In genomic region chr12:110669193-110669502, GRCh38 we compare ENCODE assay signal across 10 cellular contexts. TPM values are rescaled to one million over a fixed set of nuclear protein-coding genes. Genes with fewer than 3 reads are reported as not detected.
A peak's percentile ranks its signal among the peaks of the same experiment; 100 is the strongest.
DNase-seq lines count a peak whose midpoint lies in the region; ATAC-seq and TF ChIP-seq lines count a peak whose summit lies in the region.
"Had no signal": no experiment of that assay in that cellular context is flagged by ENCODE, and none has a peak within 500 bp of the region (broad histone marks: within the 10 kb centered on the region; RNA-seq: fewer than 3 reads in every experiment).

No MANE protein-coding gene starts in this region.

- H3K9ac ChIP-seq in OCI-LY1 (ENCODE audit: low read length), result peak overlapping the region; percentile 36; the same call in 1 of the 2 replicates

- no peaks in the 10 kb centered on the region for H3K79me2 ChIP-seq in OCI-LY1 (ENCODE audit: insufficient read depth, low read length)

- H3K4me2 ChIP-seq in OCI-LY1 (ENCODE audit: low read length), result peak overlapping the region; percentile 33

- H3K9me3 ChIP-seq in OCI-LY1 (ENCODE audit: low read length), result no peaks in the 10 kb centered on the region

- H2AFZ ChIP-seq in OCI-LY1 (ENCODE audit: low read length), result no peak overlapping the region

- POLR2A ChIA-PET in activated CD4-positive, alpha-beta T cell treated with anti-CD3 and anti-CD28 coated beads, Interleukin-2, amount 10 ng/mL, durations not matched to agents 7 days and 5 days (lab: Charles Lee), result no interaction called here

- peak; percentile 33 for ATAC-seq in GM21737 (IDR thresholded peaks at IDR 0.05; ENCODE audit: unreplicated experiment)

- peaks cover 16% of the 10 kb centered on the region for H3K9me3 Mint-ChIP-seq in activated CD4-positive, alpha-beta T cell treated with anti-CD3 and anti-CD28 coated beads, Interleukin-2, amount 10 ng/mL, durations not matched to agents 7 days and 5 days
- H3K9me3 Mint-ChIP-seq in neural crest cell (peaks cover 8% of the 10 kb centered on the region), mesothelial cell of epicardium (peaks cover 16% of the 10 kb centered on the region)

- no peaks in the 10 kb centered on the region for H3K9me2 ChIP-seq in OCI-LY1 (ENCODE audit: low read depth, low read length)

- H3K4me3 Mint-ChIP-seq in activated CD4-positive, alpha-beta T cell treated with anti-CD3 and anti-CD28 coated beads, Interleukin-2, amount 10 ng/mL, durations not matched to agents 7 days and 5 days, result no peak overlapping the region
- H3K4me3 Mint-ChIP-seq in neural crest cell (no peak overlapping the region), mesothelial cell of epicardium (no peak overlapping the region)

- peaks cover 20% of the 10 kb centered on the region for H3K36me3 ChIP-seq in OCI-LY1 (ENCODE audit: insufficient read depth, low read length)

- H3F3A ChIP-seq in OCI-LY1 (ENCODE audit: insufficient read depth, low read length), result no peaks in the 10 kb centered on the region

- H4K20me1 ChIP-seq in OCI-LY1 (ENCODE audit: insufficient read depth, low read length), result no peaks in the 10 kb centered on the region

- peaks cover 38% of the 10 kb centered on the region for H3K4me1 Mint-ChIP-seq in activated CD4-positive, alpha-beta T cell treated with anti-CD3 and anti-CD28 coated beads, Interleukin-2, amount 10 ng/mL, durations not matched to agents 7 days and 5 days
- H3K4me1 Mint-ChIP-seq in neural crest cell (no peaks in the 10 kb centered on the region), mesothelial cell of epicardium (no peaks in the 10 kb centered on the region)

- H3K4me3 ChIP-seq in OCI-LY1 (ENCODE audit: low read depth, low read length, poor library complexity, severe bottlenecking), result peak overlapping the region; percentile 22

- H3K27me3 ChIP-seq in OCI-LY1 (ENCODE audit: insufficient read depth, low read length), result no peaks in the 10 kb centered on the region

- TF ChIP-seq CTCF in OCI-LY1 (IDR thresholded peaks at IDR 0.05; ENCODE audit: low read length) (no peak), neural crest cell (conservative IDR thresholded peaks at IDR 0.05) (no peak), mesothelial cell of epicardium (IDR thresholded peaks at IDR 0.05; ENCODE audit: unreplicated experiment) (no peak)

- peak overlapping the region; percentile 31 for H3K27ac Mint-ChIP-seq in activated CD4-positive, alpha-beta T cell treated with anti-CD3 and anti-CD28 coated beads, Interleukin-2, amount 10 ng/mL, durations not matched to agents 7 days and 5 days
- peak overlapping the region; percentile 41 for H3K27ac Mint-ChIP-seq in neural crest cell (ENCODE audit: unreplicated experiment)
- no peak overlapping the region for H3K27ac Mint-ChIP-seq in mesothelial cell of epicardium

- no peaks in the 10 kb centered on the region for H3K27me3 Mint-ChIP-seq in activated CD4-positive, alpha-beta T cell treated with anti-CD3 and anti-CD28 coated beads, Interleukin-2, amount 10 ng/mL, durations not matched to agents 7 days and 5 days
- H3K27me3 Mint-ChIP-seq in neural crest cell (ENCODE audit: low read depth) (no peaks in the 10 kb centered on the region), mesothelial cell of epicardium (ENCODE audit: low read depth) (no peaks in the 10 kb centered on the region)

- peaks cover 59% of the 10 kb centered on the region for H3K4me1 ChIP-seq in OCI-LY1 (ENCODE audit: insufficient read depth, low read length, severe bottlenecking)

- DNase-seq in activated CD4-positive, alpha-beta T cell treated with anti-CD3 and anti-CD28 coated beads, Interleukin-2, amount 10 ng/mL, durations not matched to agents 7 days and 5 days, result no peak
- no peak for DNase-seq in activated CD4-positive, alpha-beta T cell treated with anti-CD3 and anti-CD28 coated beads, Interleukin-2, amount 50 U/mL, for 48 hours
- DNase-seq in neural crest cell (ENCODE audit: low read depth, low spot score) (no peak), mesothelial cell of epicardium (ENCODE audit: low spot score in 2 of 2, unreplicated experiment in 2 of 2) (no peak), nucleus accumbens (lab: John Stamatoyannopoulos, UW) (no peak)
- no peak for DNase-seq in effector CD8-positive, alpha-beta T cell (lab: John Stamatoyannopoulos, UW)
- DNase-seq: head of caudate nucleus, NCI-H1417 treated with DMSO at 0.1 percent for 48 hours had no signal

- CTCF ChIA-PET in activated CD4-positive, alpha-beta T cell treated with anti-CD3 and anti-CD28 coated beads, Interleukin-2, amount 10 ng/mL, durations not matched to agents 7 days and 5 days (lab: Charles Lee), result interaction anchor here (1.8 kb wide), 1 partner anchor 20 kb away, joined by 4 read pairs; no protein-coding TSS in a partner anchor

- peaks cover 60% of the 10 kb centered on the region for H3K36me3 Mint-ChIP-seq in activated CD4-positive, alpha-beta T cell treated with anti-CD3 and anti-CD28 coated beads, Interleukin-2, amount 10 ng/mL, durations not matched to agents 7 days and 5 days (ENCODE audit: low read depth)
- H3K36me3 Mint-ChIP-seq in neural crest cell (ENCODE audit: low read depth) (peaks cover 12% of the 10 kb centered on the region), mesothelial cell of epicardium (peaks cover 14% of the 10 kb centered on the region)

- H3K27ac ChIP-seq in OCI-LY1 (ENCODE audit: low read depth, low read length, poor library complexity, severe bottlenecking), result peak overlapping the region; percentile 90

RNA-seq across cellular contexts. Expression of gene HVCN1, which starts 19.8 kb away (rescaled TPM):
- total RNA-seq in activated CD4-positive, alpha-beta T cell treated with anti-CD3 and anti-CD28 coated beads, Interleukin-2, amount 10 ng/mL, durations not matched to agents 7 days and 5 days, result 10 to 100 TPM; 16.0 to 18.7 TPM
- total RNA-seq in neural crest cell, result 3.8 and 4.9 TPM in 2 replicates
- 5.1 to 7.0 TPM (median 6.1 TPM) in 3 replicates for total RNA-seq in mesothelial cell of epicardium

RNA-seq across cellular contexts. Expression of gene TCTN1, which starts 55.2 kb away (rescaled TPM):
- 1 to 10 TPM; 4.3 to 5.2 TPM for total RNA-seq in activated CD4-positive, alpha-beta T cell treated with anti-CD3 and anti-CD28 coated beads, Interleukin-2, amount 10 ng/mL, durations not matched to agents 7 days and 5 days
- total RNA-seq in neural crest cell (58.1 and 59.1 TPM in 2 replicates), mesothelial cell of epicardium (57.7 to 64.5 TPM (median 63.4 TPM) in 3 replicates)
